ENCODE assay signal across 8 cellular contexts in genomic region chr3:104628185-104628789, GRCh38.
DNase-seq lines count a peak whose midpoint lies in the region; ATAC-seq and TF ChIP-seq lines count a peak whose summit lies in the region.

No MANE protein-coding gene starts in this region.

- no peaks in the 10 kb centered on the region for H3K36me3 ChIP-seq in DND-41 (ENCODE audit: insufficient read depth, low read length)
- no peaks in the 10 kb centered on the region for H3K36me3 ChIP-seq in Loucy (ENCODE audit: insufficient read depth, low read length)

- H3K9me3 ChIP-seq in DND-41 (ENCODE audit: insufficient read depth, low read length, severe bottlenecking) (no peaks in the 10 kb centered on the region), Loucy (ENCODE audit: insufficient read depth, low read depth, low read length) (no peaks in the 10 kb centered on the region; the same call in 1 of the 2 replicates)

- peak; percentile 53 for TF ChIP-seq CTCF in DND-41 (IDR thresholded peaks at IDR 0.05; ENCODE audit: borderline replicate concordance, extremely low read depth, low read length, poor library complexity, severe bottlenecking)
- TF ChIP-seq CTCF in Loucy (conservative IDR thresholded peaks at IDR 0.05; ENCODE audit: low read length), result peak; percentile 64
- TF ChIP-seq CTCF in VCaP (conservative IDR thresholded peaks at IDR 0.05), result peak; percentile 88

- H3K27ac ChIP-seq in DND-41 (ENCODE audit: low read length) (no peak overlapping the region), VCaP (no peak overlapping the region)

- H3K9ac ChIP-seq in DND-41 (ENCODE audit: low read depth, low read length) (no peak overlapping the region), Loucy (ENCODE audit: low read depth, low read length, poor library complexity, severe bottlenecking) (no peak overlapping the region)

- no peaks in the 10 kb centered on the region for H4K20me1 ChIP-seq in DND-41 (ENCODE audit: insufficient read depth, low read length)
- no peaks in the 10 kb centered on the region for H4K20me1 ChIP-seq in Loucy (ENCODE audit: insufficient read depth, low read length, poor library complexity, severe bottlenecking)

- H3K9me2 ChIP-seq in Loucy (replicated peaks; ENCODE audit: low read depth, low read length), result no peaks in the 10 kb centered on the region

- no peaks in the 10 kb centered on the region for H3K27me3 ChIP-seq in DND-41 (ENCODE audit: insufficient read depth, low read length, poor library complexity)
- no peaks in the 10 kb centered on the region for H3K27me3 ChIP-seq in Loucy (ENCODE audit: insufficient read depth, low read length, poor library complexity, severe bottlenecking)

- H3F3A ChIP-seq in Loucy (ENCODE audit: low read depth), result no peaks in the 10 kb centered on the region

- H3K79me2 ChIP-seq in DND-41 (ENCODE audit: insufficient read depth, low read length) (no peaks in the 10 kb centered on the region), Loucy (ENCODE audit: insufficient read depth, low read length) (no peaks in the 10 kb centered on the region)

- H2AFZ ChIP-seq in DND-41 (ENCODE audit: low read depth, low read length) (no peak overlapping the region), Loucy (ENCODE audit: low read length) (no peak overlapping the region)

- ATAC-seq in DND-41 (ENCODE audit: insufficient read depth, low read depth) (no peak), GM21529 (IDR thresholded peaks at IDR 0.05; ENCODE audit: unreplicated experiment) (peak; percentile 83), HG03439 (IDR thresholded peaks at IDR 0.05; ENCODE audit: unreplicated experiment) (no peak)

- H3K4me1 ChIP-seq in DND-41 (ENCODE audit: insufficient read depth, low read length) (no peaks in the 10 kb centered on the region), Loucy (ENCODE audit: insufficient read depth, low read length, poor library complexity, severe bottlenecking) (no peaks in the 10 kb centered on the region)

- H3K4me2 ChIP-seq in DND-41 (ENCODE audit: insufficient read depth, low read length), result no peak overlapping the region
- H3K4me2 ChIP-seq in Loucy (ENCODE audit: low read depth, low read length, poor library complexity, severe bottlenecking), result no peak overlapping the region

- DNase-seq in DND-41 (no peak), inferior parietal cortex (ENCODE audit: extremely low spot score) (peak; percentile 38), NCI-H1930 (lab: John Stamatoyannopoulos, UW) (no peak), hypothalamus (lab: John Stamatoyannopoulos, UW) (no peak)

- H3K4me3 ChIP-seq in DND-41 (ENCODE audit: low read depth in 1 of 2, low read length in 2 of 2) (no peak overlapping the region), Loucy (ENCODE audit: low read length, poor library complexity, severe bottlenecking) (no peak overlapping the region)
